1 cellular context compared by ENCODE assay signal in the genomic region with DNA sequence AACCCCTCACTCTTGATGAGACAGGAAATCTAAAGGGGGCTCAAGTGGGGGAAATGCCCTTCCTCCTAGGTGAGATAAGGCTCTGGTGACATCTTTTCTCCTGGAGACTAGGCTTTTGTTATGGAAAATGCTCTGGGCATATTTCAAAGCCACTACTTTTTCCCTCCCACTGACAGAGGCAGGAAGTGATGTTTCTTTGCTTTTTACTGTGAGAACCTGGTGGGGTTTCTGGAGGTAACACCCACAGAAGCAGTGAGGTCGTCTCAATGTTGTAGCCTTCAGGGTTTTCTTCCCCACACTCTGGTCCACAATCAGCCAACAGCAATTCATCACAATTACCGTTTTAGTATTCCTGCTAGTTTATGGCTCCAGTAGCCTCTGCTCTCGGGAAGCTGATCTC.
TF ChIP-seq lines count a peak whose summit lies in the region.

No MANE protein-coding gene starts in this region.

TF ChIP-seq in H1, 55 proteins besides CTCF, POLR2A, EP300 and RAD21:
- TF ChIP-seq, protein P1, sequence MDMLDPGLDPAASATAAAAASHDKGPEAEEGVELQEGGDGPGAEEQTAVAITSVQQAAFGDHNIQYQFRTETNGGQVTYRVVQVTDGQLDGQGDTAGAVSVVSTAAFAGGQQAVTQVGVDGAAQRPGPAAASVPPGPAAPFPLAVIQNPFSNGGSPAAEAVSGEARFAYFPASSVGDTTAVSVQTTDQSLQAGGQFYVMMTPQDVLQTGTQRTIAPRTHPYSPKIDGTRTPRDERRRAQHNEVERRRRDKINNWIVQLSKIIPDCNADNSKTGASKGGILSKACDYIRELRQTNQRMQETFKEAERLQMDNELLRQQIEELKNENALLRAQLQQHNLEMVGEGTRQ (IDR thresholded peaks at IDR 0.05; ENCODE audit: low read length), result no peak
- TF ChIP-seq SP1 (IDR thresholded peaks at IDR 0.05; ENCODE audit: low read depth, low read length) (no peak), ATF2 (IDR thresholded peaks at IDR 0.05; ENCODE audit: low read length) (no peak), POU5F1 (IDR thresholded peaks at IDR 0.05; ENCODE audit: low read depth, low read length) (peak; percentile 60; the same call in 1 of the 2 replicates), SP4 (IDR thresholded peaks at IDR 0.05; ENCODE audit: low read length) (no peak)
